ENCODE assay signal across 24 cellular contexts in genomic region chr16:87369117-87369775, GRCh38. TPM values are rescaled to one million over a fixed set of nuclear protein-coding genes. Genes with fewer than 3 reads are reported as not detected.
DNase-seq lines count a peak whose midpoint lies in the region; ATAC-seq and TF ChIP-seq lines count a peak whose summit lies in the region.
"Had no signal": no experiment of that assay in that cellular context is flagged by ENCODE, and none has a peak within 500 bp of the region (broad histone marks: within the 10 kb centered on the region; RNA-seq: fewer than 3 reads in every experiment).

No MANE protein-coding gene starts in this region.

- DNase-seq in activated CD4-positive, alpha-beta memory T cell treated with anti-CD3 and anti-CD28 coated beads for 36 hours = no peak
- DNase-seq in activated CD4-positive, alpha-beta memory T cell treated with anti-CD3 and anti-CD28 coated beads, Interleukin-2, amount 10 ng/mL, durations not matched to agents 7 days and 5 days = no peak
- DNase-seq in G401 (ENCODE audit: low spot score) (peak; percentile 95), chondrocyte (ENCODE audit: low spot score) (peak; percentile 66), spleen (peak; percentile 20), RPMI8226 (no peak)
- no peak for DNase-seq in stimulated activated CD4-positive, alpha-beta T cell treated with anti-CD3 and anti-CD28 coated beads, Interleukin-4, amount 100 ng/mL, for 24 hours
- DNase-seq: activated CD4-positive, alpha-beta T cell treated with anti-CD3 and anti-CD28 coated beads, Interleukin-2, amount 50 U/mL, for 48 hours; CD4-positive, alpha-beta memory T cell; GOT3; kidney glomerular epithelial cell; mammary epithelial cell; NCI-H1694; NCI-H524 treated with DMSO at 0.1 percent for 48 hours; pancreas; SJCRH30; stimulated activated naive CD8-positive, alpha-beta T cell treated with anti-CD3 and anti-CD28 coated beads, Interleukin-15, Interleukin-2, amounts not matched to agents 100 U/mL and 50 U/mL, for 24 hours; thyroid gland had no signal

- WGBS in spleen, 5 donors = 76 to 87% (median 84%) methylated on average over 14 of the region's 14 CpGs

- TF ChIP-seq POLR2A in spleen (IDR thresholded peaks at IDR 0.05) = no peak

- peaks cover 0 to 62% (median 32%) of the 10 kb centered on the region in 6 donors for H3K4me1 ChIP-seq in spleen

- no peak overlapping the region for H3K4me3 ChIP-seq in spleen
- H3K4me3 ChIP-seq: pancreas, right lobe of liver, SJCRH30, thyroid gland had no signal

- H3K36me3 ChIP-seq in spleen = peaks cover 0 to 31% (median 0%) of the 10 kb centered on the region in 6 donors
- H3K36me3 ChIP-seq: pancreas, SJCRH30 had no signal

- in situ Hi-C loops in G401 (cut with HindIII; ENCODE audit: low sequenced_read_pairs) = no loop called here

- no peak overlapping the region for H3K27ac ChIP-seq in spleen
- H3K27ac ChIP-seq: HL-60, right lobe of liver, SJCRH30, thyroid gland had no signal

- no peaks in the 10 kb centered on the region for H3K9me3 ChIP-seq in spleen
- H3K9me3 ChIP-seq: pancreas, right lobe of liver, SJCRH30, thyroid gland had no signal

- peaks cover 39% of the 10 kb centered on the region for H3K4me1 Mint-ChIP-seq in activated CD4-positive, alpha-beta memory T cell treated with anti-CD3 and anti-CD28 coated beads for 36 hours (ENCODE audit: low read depth)
- H3K4me1 Mint-ChIP-seq in activated CD4-positive, alpha-beta memory T cell treated with anti-CD3 and anti-CD28 coated beads, Interleukin-2, amount 10 ng/mL, durations not matched to agents 7 days and 5 days = peaks cover 26% of the 10 kb centered on the region
- peaks cover 3% of the 10 kb centered on the region for H3K4me1 Mint-ChIP-seq in chondrocyte (ENCODE audit: low read depth)

- H3K9me3 Mint-ChIP-seq in activated CD4-positive, alpha-beta memory T cell treated with anti-CD3 and anti-CD28 coated beads for 36 hours = no peaks in the 10 kb centered on the region
- no peaks in the 10 kb centered on the region for H3K9me3 Mint-ChIP-seq in activated CD4-positive, alpha-beta memory T cell treated with anti-CD3 and anti-CD28 coated beads, Interleukin-2, amount 10 ng/mL, durations not matched to agents 7 days and 5 days
- no peaks in the 10 kb centered on the region for H3K9me3 Mint-ChIP-seq in chondrocyte (ENCODE audit: low read depth)
- H3K9me3 Mint-ChIP-seq: activated naive CD4-positive, alpha-beta T cell treated with anti-CD3 and anti-CD28 coated beads, Interleukin-2, amount 50 U/mL, for 72 hours; CD4-positive, alpha-beta memory T cell; central memory CD8-positive, alpha-beta T cell had no signal

- no peak for ATAC-seq in HG03045 (IDR thresholded peaks at IDR 0.05; ENCODE audit: unreplicated experiment)
- ATAC-seq: activated naive CD4-positive, alpha-beta T cell treated with anti-CD3 and anti-CD28 coated beads, Interleukin-2, amount 50 U/mL, for 72 hours; Panc1 had no signal

- no peak overlapping the region for H3K4me3 Mint-ChIP-seq in activated CD4-positive, alpha-beta memory T cell treated with anti-CD3 and anti-CD28 coated beads for 36 hours
- no peak overlapping the region for H3K4me3 Mint-ChIP-seq in activated CD4-positive, alpha-beta memory T cell treated with anti-CD3 and anti-CD28 coated beads, Interleukin-2, amount 10 ng/mL, durations not matched to agents 7 days and 5 days
- H3K4me3 Mint-ChIP-seq in chondrocyte (ENCODE audit: unreplicated experiment) = no peak overlapping the region
- H3K4me3 Mint-ChIP-seq: central memory CD8-positive, alpha-beta T cell had no signal

- no peak for TF ChIP-seq CTCF in chondrocyte (IDR thresholded peaks at IDR 0.05)
- no peak for TF ChIP-seq CTCF in spleen (IDR thresholded peaks at IDR 0.05 in 8 of 11, conservative IDR thresholded peaks at IDR 0.05 in 3 of 11)

- POLR2A ChIA-PET in activated CD4-positive, alpha-beta memory T cell treated with anti-CD3 and anti-CD28 coated beads for 36 hours (lab: Charles Lee) = no interaction called here
- POLR2A ChIA-PET in activated CD4-positive, alpha-beta memory T cell treated with anti-CD3 and anti-CD28 coated beads, Interleukin-2, amount 10 ng/mL, durations not matched to agents 7 days and 5 days (lab: Charles Lee) = no interaction called here

- H3K27ac Mint-ChIP-seq in activated CD4-positive, alpha-beta memory T cell treated with anti-CD3 and anti-CD28 coated beads for 36 hours = peak overlapping the region; percentile 7
- no peak overlapping the region for H3K27ac Mint-ChIP-seq in activated CD4-positive, alpha-beta memory T cell treated with anti-CD3 and anti-CD28 coated beads, Interleukin-2, amount 10 ng/mL, durations not matched to agents 7 days and 5 days
- H3K27ac Mint-ChIP-seq in chondrocyte (ENCODE audit: unreplicated experiment) = no peak overlapping the region

- intact Hi-C loops in activated CD4-positive, alpha-beta memory T cell treated with anti-CD3 and anti-CD28 coated beads for 36 hours (cut with micrococcal nuclease) = no loop called here
- intact Hi-C loops in spleen (cut with DNase I; ENCODE audit: low total_unique reads) = no loop called here

- H3K27me3 Mint-ChIP-seq in activated CD4-positive, alpha-beta memory T cell treated with anti-CD3 and anti-CD28 coated beads for 36 hours = no peaks in the 10 kb centered on the region
- no peaks in the 10 kb centered on the region for H3K27me3 Mint-ChIP-seq in activated CD4-positive, alpha-beta memory T cell treated with anti-CD3 and anti-CD28 coated beads, Interleukin-2, amount 10 ng/mL, durations not matched to agents 7 days and 5 days
- H3K27me3 Mint-ChIP-seq in chondrocyte (ENCODE audit: low read depth) = no peaks in the 10 kb centered on the region
- H3K27me3 Mint-ChIP-seq: CD4-positive, alpha-beta memory T cell; central memory CD8-positive, alpha-beta T cell had no signal

- H3K27me3 ChIP-seq in spleen (replicated peaks in 1 of 7) = no peaks in the 10 kb centered on the region
- H3K27me3 ChIP-seq: pancreas, right lobe of liver, SJCRH30, thyroid gland had no signal

- H3K36me3 Mint-ChIP-seq in activated CD4-positive, alpha-beta memory T cell treated with anti-CD3 and anti-CD28 coated beads for 36 hours = peaks cover 7% of the 10 kb centered on the region
- peaks cover 3% of the 10 kb centered on the region for H3K36me3 Mint-ChIP-seq in activated CD4-positive, alpha-beta memory T cell treated with anti-CD3 and anti-CD28 coated beads, Interleukin-2, amount 10 ng/mL, durations not matched to agents 7 days and 5 days (ENCODE audit: low read depth)
- no peaks in the 10 kb centered on the region for H3K36me3 Mint-ChIP-seq in chondrocyte (ENCODE audit: low read depth)
- H3K36me3 Mint-ChIP-seq: activated naive CD4-positive, alpha-beta T cell treated with anti-CD3 and anti-CD28 coated beads, Interleukin-2, amount 50 U/mL, for 72 hours had no signal

- CTCF ChIA-PET in activated CD4-positive, alpha-beta memory T cell treated with anti-CD3 and anti-CD28 coated beads for 36 hours (lab: Charles Lee) = no interaction called here
- CTCF ChIA-PET in activated CD4-positive, alpha-beta memory T cell treated with anti-CD3 and anti-CD28 coated beads, Interleukin-2, amount 10 ng/mL, durations not matched to agents 7 days and 5 days (lab: Charles Lee) = no interaction called here

RNA-seq across cellular contexts. Expression of gene FBXO31, which starts 14.3 kb away (rescaled TPM):
- 10 to 100 TPM; 29.7 to 33.8 TPM for total RNA-seq in activated CD4-positive, alpha-beta memory T cell treated with anti-CD3 and anti-CD28 coated beads for 36 hours
- 10 to 100 TPM; 28.8 to 29.0 TPM for total RNA-seq in activated CD4-positive, alpha-beta memory T cell treated with anti-CD3 and anti-CD28 coated beads, Interleukin-2, amount 10 ng/mL, durations not matched to agents 7 days and 5 days
- 11.9 and 15.4 TPM in 2 replicates for total RNA-seq in G401 (2014; rRNA removed; shearing (Covaris generic))
- total RNA-seq in chondrocyte (30.3 to 37.2 TPM (median 30.6 TPM) in 3 replicates), spleen (10 to 100 TPM; 23.6 to 30.6 (median 27.2) TPM)
- 10 to 100 TPM in 1 of 3 donors, 1 to 10 TPM in 2; 7.9 to 11.0 (median 9.7) TPM for polyA plus RNA-seq in spleen

RNA-seq across cellular contexts. Expression of gene MAP1LC3B, which starts 22.9 kb away (rescaled TPM):
- total RNA-seq in activated CD4-positive, alpha-beta memory T cell treated with anti-CD3 and anti-CD28 coated beads for 36 hours = 10 to 100 TPM; 69.3 to 72.5 TPM
- 10 to 100 TPM; 77.1 to 78.2 TPM for total RNA-seq in activated CD4-positive, alpha-beta memory T cell treated with anti-CD3 and anti-CD28 coated beads, Interleukin-2, amount 10 ng/mL, durations not matched to agents 7 days and 5 days
- total RNA-seq in G401 (2014; rRNA removed; shearing (Covaris generic)) = 26.7 and 40.8 TPM in 2 replicates
- total RNA-seq in chondrocyte (139 to 189 TPM (median 186 TPM) in 3 replicates), spleen (10 to 100 TPM; 47.6 to 71.4 (median 61.7) TPM)
- 10 to 100 TPM; 32.3 to 50.4 (median 46.5) TPM for polyA plus RNA-seq in spleen

RNA-seq across cellular contexts. Expression of gene C16orf95, which starts 52.1 kb away (rescaled TPM):
- 10 to 100 TPM; 10.9 to 15.0 TPM for total RNA-seq in activated CD4-positive, alpha-beta memory T cell treated with anti-CD3 and anti-CD28 coated beads for 36 hours
- total RNA-seq in activated CD4-positive, alpha-beta memory T cell treated with anti-CD3 and anti-CD28 coated beads, Interleukin-2, amount 10 ng/mL, durations not matched to agents 7 days and 5 days = 1 to 10 TPM; 8.6 to 9.6 TPM
- 7.0 and 14.2 TPM in 2 replicates for total RNA-seq in G401 (2014; rRNA removed; shearing (Covaris generic))
- total RNA-seq in chondrocyte (6.9 to 8.8 TPM (median 7.2 TPM) in 3 replicates), spleen (1 to 10 TPM in 5 of 7 donors, not detected in 2; 1.0 to 2.6 (median 2.0) TPM)
- 1 to 10 TPM; 1.2 to 2.9 (median 2.8) TPM for polyA plus RNA-seq in spleen

Comparison
In these comparisons a context has a peak if more than half of its experiments do, and no peak if none do; other contexts are left out.
1. DNase-seq: peak in G401 (single experiment), chondrocyte (single experiment) and spleen (single experiment); none in activated CD4-positive, alpha-beta memory T cell treated with anti-CD3 and anti-CD28 coated beads for 36 hours (single experiment), activated CD4-positive, alpha-beta memory T cell treated with anti-CD3 and anti-CD28 coated beads, Interleukin-2, amount 10 ng/mL, durations not matched to agents 7 days and 5 days (single experiment), RPMI8226 (single experiment) and stimulated activated CD4-positive, alpha-beta T cell treated with anti-CD3 and anti-CD28 coated beads, Interleukin-4, amount 100 ng/mL, for 24 hours (single experiment).